In the genomic region with DNA sequence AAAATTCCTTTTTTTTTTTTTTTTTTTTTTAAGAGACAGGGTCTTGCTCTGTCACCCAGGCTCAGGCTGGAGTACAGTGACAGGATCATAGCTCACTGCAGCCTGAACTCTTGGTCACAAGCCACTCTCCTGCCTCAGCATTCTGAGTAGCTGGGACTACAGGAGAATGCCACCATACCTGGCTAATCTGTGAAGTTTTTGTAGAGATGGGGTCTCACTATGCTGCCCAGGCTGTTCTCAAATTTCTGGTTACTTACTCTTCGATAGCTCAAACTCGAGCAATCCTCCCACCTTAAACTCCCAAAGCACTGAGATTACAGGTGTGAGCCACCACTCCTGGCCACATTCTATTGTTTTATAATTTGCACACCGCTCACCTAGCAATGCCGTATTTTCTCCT, we compare ENCODE assay signal across 20 cellular contexts.
"Had no signal": no experiment of that assay in that cellular context is flagged by ENCODE, and none has a peak within 500 bp of the region (broad histone marks: within the 10 kb centered on the region; RNA-seq: fewer than 3 reads in every experiment).

No MANE protein-coding gene starts in this region.

- H3K27ac Mint-ChIP-seq: activated CD8-positive, alpha-beta T cell treated with anti-CD3 and anti-CD28 coated beads, Interleukin-2, amount 10 ng/mL, durations not matched to agents 7 days and 5 days; mesothelial cell of epicardium; stimulated activated naive B cell treated with anti-CD40 and anti-IgM and Interleukin-4, amounts not matched to agents 10 μg/mL and 1 μg/mL and 100 μg/mL, for 72 hours; T-helper 1 cell treated with Interleukin-12 subunit alpha and Interleukin-12 subunit beta and Interleukin-4 antibody, amounts not matched to agents 30 μg/mL and 1 μg/mL, for 36 hours had no signal

- ATAC-seq: activated CD4-positive, CD25-positive, alpha-beta regulatory T cell treated with anti-CD3 and anti-CD28 coated beads, Interleukin-2, amount 50 U/mL, for 24 hours; activated CD8-positive, alpha-beta T cell treated with anti-CD3 and anti-CD28 coated beads, Interleukin-2, amount 10 ng/mL, durations not matched to agents 7 days and 5 days; activated T-cell treated with anti-CD3 and anti-CD28 coated beads, Interleukin-2, amount 50 U/mL, for 4 hours; gastroesophageal sphincter; left ventricle myocardium superior; stimulated activated naive B cell treated with anti-CD40 and anti-IgM and Interleukin-4, amounts not matched to agents 10 μg/mL and 1 μg/mL and 100 μg/mL, for 72 hours had no signal

- H3K4me3 Mint-ChIP-seq: activated CD8-positive, alpha-beta T cell treated with anti-CD3 and anti-CD28 coated beads, Interleukin-2, amount 10 ng/mL, durations not matched to agents 7 days and 5 days; activated T-cell treated with anti-CD3 and anti-CD28 coated beads, Interleukin-2, amount 50 U/mL, for 4 hours; mesothelial cell of epicardium; stimulated activated naive B cell treated with anti-CD40 and anti-IgM and Interleukin-4, amounts not matched to agents 10 μg/mL and 1 μg/mL and 100 μg/mL, for 72 hours; T-helper 1 cell treated with Interleukin-12 subunit alpha and Interleukin-12 subunit beta and Interleukin-4 antibody, amounts not matched to agents 30 μg/mL and 1 μg/mL, for 36 hours had no signal

- H3K27me3 Mint-ChIP-seq: stimulated activated naive B cell treated with anti-CD40 and anti-IgM and Interleukin-4, amounts not matched to agents 10 μg/mL and 1 μg/mL and 100 μg/mL, for 72 hours had no signal

- H3K4me1 Mint-ChIP-seq: mesothelial cell of epicardium; stimulated activated naive B cell treated with anti-CD40 and anti-IgM and Interleukin-4, amounts not matched to agents 10 μg/mL and 1 μg/mL and 100 μg/mL, for 72 hours had no signal

- DNase-seq: activated CD4-positive, alpha-beta T cell treated with anti-CD3 and anti-CD28 coated beads, Interleukin-2, amount 50 U/mL, for 1 hour; activated CD8-positive, alpha-beta T cell treated with anti-CD3 and anti-CD28 coated beads, Interleukin-2, amount 10 ng/mL, durations not matched to agents 7 days and 5 days; activated naive CD4-positive, alpha-beta T cell treated with Interleukin-2 at 50 U/mL for 16 hours; activated T-cell treated with anti-CD3 and anti-CD28 coated beads, Interleukin-2, amount 50 U/mL, for 4 hours; amygdala; cerebellar nuclear complex; cortex of kidney; head of caudate nucleus; hypothalamus; left ventricle myocardium superior; mammary epithelial cell; occipital lobe; sigmoid colon; stimulated activated CD4-positive, alpha-beta T cell treated with anti-CD3 and anti-CD28 coated beads, Interleukin-15, amount 100 ng/mL, for 24 hours; stimulated activated naive B cell treated with anti-CD40 and anti-IgM and Interleukin-4, amounts not matched to agents 10 μg/mL and 1 μg/mL and 100 μg/mL, for 72 hours; transverse colon had no signal

- H3K9me3 Mint-ChIP-seq: activated T-cell treated with anti-CD3 and anti-CD28 coated beads, Interleukin-2, amount 50 U/mL, for 4 hours; mesothelial cell of epicardium; stimulated activated naive B cell treated with anti-CD40 and anti-IgM and Interleukin-4, amounts not matched to agents 10 μg/mL and 1 μg/mL and 100 μg/mL, for 72 hours; T-helper 1 cell treated with Interleukin-12 subunit alpha and Interleukin-12 subunit beta and Interleukin-4 antibody, amounts not matched to agents 30 μg/mL and 1 μg/mL, for 36 hours had no signal
